21 cellular contexts compared by ENCODE assay signal in the genomic region with DNA sequence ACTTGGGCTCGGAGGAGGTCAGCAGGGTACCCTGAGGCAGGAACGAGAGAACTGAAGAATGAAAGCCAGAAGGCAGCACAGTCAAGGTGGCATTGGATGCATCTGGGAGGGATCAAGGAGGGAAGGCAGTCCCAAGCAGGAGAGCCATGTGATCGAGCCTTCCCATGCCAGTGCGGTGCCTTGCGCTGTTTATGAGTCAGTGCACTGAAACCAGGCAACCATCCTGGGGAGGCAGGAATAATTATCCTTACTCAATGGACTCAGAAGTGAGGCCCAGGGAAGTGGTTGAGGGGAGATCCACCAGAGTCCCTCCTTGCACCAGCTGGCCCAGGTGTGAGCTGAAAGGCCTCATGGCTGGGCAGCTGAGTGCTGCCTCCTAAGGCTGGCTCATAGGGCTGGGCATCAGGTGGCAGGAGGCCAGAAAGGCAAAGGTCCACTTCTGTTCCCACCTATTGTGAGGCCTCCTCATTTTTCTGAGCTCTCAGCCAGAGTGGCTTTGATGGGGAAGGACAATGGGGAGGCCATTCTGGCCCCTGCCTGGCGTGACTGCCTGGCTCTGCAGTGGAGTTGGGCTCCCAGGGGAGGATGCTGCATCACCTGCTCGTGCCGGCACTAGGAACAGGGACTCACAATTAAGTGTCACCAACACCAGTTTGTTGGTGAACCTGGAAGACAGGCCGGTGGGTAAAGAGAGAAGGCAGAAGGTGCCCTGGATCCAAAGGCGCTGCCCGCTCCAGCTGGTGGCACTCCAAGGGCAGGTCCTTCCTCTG.
A peak's percentile ranks its signal among the peaks of the same experiment; 100 is the strongest.
DNase-seq lines count a peak whose midpoint lies in the region; ATAC-seq and TF ChIP-seq lines count a peak whose summit lies in the region.
"Had no signal": no experiment of that assay in that cellular context is flagged by ENCODE, and none has a peak within 500 bp of the region (broad histone marks: within the 10 kb centered on the region; RNA-seq: fewer than 3 reads in every experiment).

No MANE protein-coding gene starts in this region.

- H3K4me3 ChIP-seq in colonic mucosa, result no peak overlapping the region
- H3K4me3 ChIP-seq in spleen, result no peak overlapping the region
- H3K4me3 ChIP-seq: lung had no signal

- intact Hi-C loops in colonic mucosa (cut with DNase I) (no loop called here), spleen (cut with DNase I; ENCODE audit: low total_unique reads) (no loop called here)

- no peaks in the 10 kb centered on the region for H3K4me1 Mint-ChIP-seq in activated CD8-positive, alpha-beta memory T cell treated with anti-CD3 and anti-CD28 coated beads, Interleukin-2, amount 10 ng/mL, durations not matched to agents 7 days and 5 days
- H3K4me1 Mint-ChIP-seq: activated CD4-positive, alpha-beta memory T cell treated with anti-CD3 and anti-CD28 coated beads, Interleukin-2, amount 10 ng/mL, durations not matched to agents 7 days and 5 days; stimulated activated naive CD8-positive, alpha-beta T cell treated with anti-CD3 and anti-CD28 coated beads, Interleukin-15, amount 100 ng/mL, for 72 hours; WTC11 had no signal

- H3K27ac Mint-ChIP-seq in activated CD8-positive, alpha-beta memory T cell treated with anti-CD3 and anti-CD28 coated beads, Interleukin-2, amount 10 ng/mL, durations not matched to agents 7 days and 5 days, result no peak overlapping the region
- H3K27ac Mint-ChIP-seq: activated CD4-positive, alpha-beta memory T cell treated with anti-CD3 and anti-CD28 coated beads, Interleukin-2, amount 10 ng/mL, durations not matched to agents 7 days and 5 days; stimulated activated naive CD8-positive, alpha-beta T cell treated with anti-CD3 and anti-CD28 coated beads, Interleukin-15, amount 100 ng/mL, for 72 hours; WTC11 had no signal

- CTCF ChIA-PET in activated CD8-positive, alpha-beta memory T cell treated with anti-CD3 and anti-CD28 coated beads, Interleukin-2, amount 10 ng/mL, durations not matched to agents 7 days and 5 days (lab: Charles Lee), result no interaction called here

- H3K4me1 ChIP-seq in colonic mucosa (peaks cover 11% of the 10 kb centered on the region), spleen (peaks cover 0 to 10% (median 0%) of the 10 kb centered on the region in 6 donors)

- 80 to 93% (median 85%) methylated on average over 11 of the region's 11 CpGs for WGBS in spleen, 5 donors

- peak overlapping the region in 1 of 2 donors; percentile 12 for H3K9ac ChIP-seq in colonic mucosa (ENCODE audit: low read depth in 2 of 2, low read length in 2 of 2)

- H3K27me3 ChIP-seq in colonic mucosa (no peaks in the 10 kb centered on the region), spleen (replicated peaks in 1 of 7) (no peaks in the 10 kb centered on the region)
- H3K27me3 ChIP-seq: brain microvascular endothelial cell had no signal

- H3K9me3 ChIP-seq in colonic mucosa (no peaks in the 10 kb centered on the region), spleen (no peaks in the 10 kb centered on the region)

- ATAC-seq in activated CD8-positive, alpha-beta memory T cell treated with anti-CD3 and anti-CD28 coated beads, Interleukin-2, amount 10 ng/mL, durations not matched to agents 7 days and 5 days, result no peak
- ATAC-seq: SK-N-SH treated with all-trans-retinoic acid at 6 μM for 48 hours; stimulated activated naive CD8-positive, alpha-beta T cell treated with anti-CD3 and anti-CD28 coated beads, Interleukin-15, amount 100 ng/mL, for 72 hours; WTC11 had no signal

- H3K27ac ChIP-seq in colonic mucosa (peak overlapping the region; percentile 41), spleen (no peak overlapping the region)
- H3K27ac ChIP-seq: 22Rv1, brain microvascular endothelial cell had no signal

- no peaks in the 10 kb centered on the region for H3K9me3 Mint-ChIP-seq in activated CD8-positive, alpha-beta memory T cell treated with anti-CD3 and anti-CD28 coated beads, Interleukin-2, amount 10 ng/mL, durations not matched to agents 7 days and 5 days (ENCODE audit: low read depth)
- H3K9me3 Mint-ChIP-seq: activated CD4-positive, alpha-beta memory T cell treated with anti-CD3 and anti-CD28 coated beads, Interleukin-2, amount 10 ng/mL, durations not matched to agents 7 days and 5 days; stimulated activated naive CD8-positive, alpha-beta T cell treated with anti-CD3 and anti-CD28 coated beads, Interleukin-15, amount 100 ng/mL, for 72 hours; WTC11 had no signal

- no peak for TF ChIP-seq POLR2A in spleen (IDR thresholded peaks at IDR 0.05)

- DNase-seq in DMS153 (lab: John Stamatoyannopoulos, UW) (peak; percentile 47), DMS153 treated with DMSO at 0.1 percent for 48 hours (lab: John Stamatoyannopoulos, UW; ENCODE audit: unreplicated experiment) (no peak), NCI-H2196 treated with DMSO at 0.1 percent for 48 hours (lab: John Stamatoyannopoulos, UW; ENCODE audit: unreplicated experiment) (peak; percentile 62), colonic mucosa (peak; percentile 72), spleen (peak; percentile 64), T1000 (lab: John Stamatoyannopoulos, UW) (no peak), cortex of kidney (lab: John Stamatoyannopoulos, UW) (no peak)
- no peak for DNase-seq in activated CD8-positive, alpha-beta memory T cell treated with anti-CD3 and anti-CD28 coated beads, Interleukin-2, amount 10 ng/mL, durations not matched to agents 7 days and 5 days
- DNase-seq: activated CD4-positive, alpha-beta memory T cell treated with anti-CD3 and anti-CD28 coated beads, Interleukin-2, amount 10 ng/mL, durations not matched to agents 7 days and 5 days; activated gamma-delta T cell; brain microvascular endothelial cell; GOT3; NCI-H1436; NCI-H510A treated with DMSO at 0.1 percent for 48 hours; nucleus accumbens; stimulated activated CD4-positive, alpha-beta T cell treated with anti-CD3 and anti-CD28 coated beads, Interleukin-4, amount 100 ng/mL, for 4 hours; stimulated activated naive CD8-positive, alpha-beta T cell treated with anti-CD3 and anti-CD28 coated beads, Interleukin-15, amount 100 ng/mL, for 72 hours had no signal

- no peak for TF ChIP-seq CTCF in colonic mucosa (IDR thresholded peaks at IDR 0.05)
- TF ChIP-seq CTCF in spleen (IDR thresholded peaks at IDR 0.05 in 8 of 11, conservative IDR thresholded peaks at IDR 0.05 in 3 of 11), result no peak

- no peak overlapping the region for H3K4me3 Mint-ChIP-seq in activated CD8-positive, alpha-beta memory T cell treated with anti-CD3 and anti-CD28 coated beads, Interleukin-2, amount 10 ng/mL, durations not matched to agents 7 days and 5 days
- H3K4me3 Mint-ChIP-seq: activated CD4-positive, alpha-beta memory T cell treated with anti-CD3 and anti-CD28 coated beads, Interleukin-2, amount 10 ng/mL, durations not matched to agents 7 days and 5 days; stimulated activated naive CD8-positive, alpha-beta T cell treated with anti-CD3 and anti-CD28 coated beads, Interleukin-15, amount 100 ng/mL, for 72 hours; WTC11 had no signal

- H3K36me3 Mint-ChIP-seq in activated CD8-positive, alpha-beta memory T cell treated with anti-CD3 and anti-CD28 coated beads, Interleukin-2, amount 10 ng/mL, durations not matched to agents 7 days and 5 days, result no peaks in the 10 kb centered on the region
- H3K36me3 Mint-ChIP-seq: WTC11 had no signal

- no peaks in the 10 kb centered on the region for H3K36me3 ChIP-seq in colonic mucosa
- H3K36me3 ChIP-seq in spleen, result no peaks in the 10 kb centered on the region
- H3K36me3 ChIP-seq: brain microvascular endothelial cell had no signal

- no peaks in the 10 kb centered on the region for H3K27me3 Mint-ChIP-seq in activated CD8-positive, alpha-beta memory T cell treated with anti-CD3 and anti-CD28 coated beads, Interleukin-2, amount 10 ng/mL, durations not matched to agents 7 days and 5 days
- H3K27me3 Mint-ChIP-seq: activated CD4-positive, alpha-beta memory T cell treated with anti-CD3 and anti-CD28 coated beads, Interleukin-2, amount 10 ng/mL, durations not matched to agents 7 days and 5 days; stimulated activated naive CD8-positive, alpha-beta T cell treated with anti-CD3 and anti-CD28 coated beads, Interleukin-15, amount 100 ng/mL, for 72 hours had no signal

Comparison
In these comparisons a context has a peak if more than half of its experiments do, and no peak if none do; other contexts are left out.
1. DNase-seq: peak in DMS153 (single experiment), NCI-H2196 treated with DMSO at 0.1 percent for 48 hours (single experiment), colonic mucosa (single experiment) and spleen (single experiment); none in DMS153 treated with DMSO at 0.1 percent for 48 hours (single experiment), activated CD8-positive, alpha-beta memory T cell treated with anti-CD3 and anti-CD28 coated beads, Interleukin-2, amount 10 ng/mL, durations not matched to agents 7 days and 5 days (single experiment), T1000 (single experiment) and cortex of kidney (single experiment).